ENCODE assay signal across 8 cellular contexts in the genomic region with DNA sequence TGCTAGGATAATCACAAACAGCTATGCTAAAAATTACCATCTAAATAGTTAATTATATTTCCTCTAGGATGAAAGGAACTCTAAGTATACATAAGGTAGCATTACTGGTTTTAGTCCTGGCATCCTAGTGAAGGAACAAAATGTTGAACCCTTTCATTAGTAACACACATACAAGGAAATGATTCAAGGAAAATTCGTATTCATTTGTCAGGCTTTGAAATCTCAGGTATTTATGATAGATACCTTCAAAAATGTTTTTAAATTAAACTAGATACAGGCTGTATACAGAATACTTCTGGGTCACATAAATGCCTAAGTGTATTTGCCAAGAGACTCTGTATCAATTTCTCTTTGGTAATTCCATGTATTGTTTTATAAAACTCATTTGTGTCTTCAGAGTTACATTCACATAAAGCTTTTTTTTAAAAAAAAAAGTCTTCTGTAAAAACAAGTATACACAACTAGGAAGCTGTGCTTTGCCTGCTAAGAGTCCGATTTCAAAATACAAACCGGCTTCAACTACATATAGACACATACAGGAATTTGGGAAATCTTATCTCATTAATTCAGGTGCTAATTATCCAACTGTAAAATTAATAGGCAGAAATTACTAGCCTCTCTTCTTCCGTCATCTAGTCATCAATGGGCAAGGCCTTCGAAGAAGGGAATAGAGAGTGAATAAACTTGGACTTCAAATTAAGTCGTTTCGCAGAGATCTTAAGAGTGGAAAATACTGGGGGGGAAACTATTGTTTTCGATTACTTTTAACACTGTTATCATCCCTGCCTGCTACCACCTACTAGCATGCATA. TPM values are rescaled to one million over a fixed set of nuclear protein-coding genes. Genes with fewer than 3 reads are reported as not detected.
DNase-seq lines count a peak whose midpoint lies in the region; ATAC-seq, FAIRE-seq and TF ChIP-seq lines count a peak whose summit lies in the region.

No MANE protein-coding gene starts in this region.

- intact Hi-C loops in ovary (cut with DNase I): no loop called here

- no peak overlapping the region for H2BK120ac ChIP-seq in H1 (replicated peaks; ENCODE audit: low read depth, low read length)

- H3K56ac ChIP-seq in H1 (replicated peaks; ENCODE audit: insufficient read length, low read depth, low read length): no peak overlapping the region

- H2BK5ac ChIP-seq in H1 (ENCODE audit: low read depth, low read length): no peak overlapping the region

- no peaks in the 10 kb centered on the region for H3K9me2 ChIP-seq in MM.1S (replicated peaks; ENCODE audit: insufficient read depth, low read length)

- H4K91ac ChIP-seq in H1 (replicated peaks; ENCODE audit: insufficient read length, low read length): no peak overlapping the region

- WGBS in H1 (ENCODE audit: extremely low coverage in 1 of 2, insufficient coverage in 1 of 2, insufficient read length in 1 of 2, insufficient replicate concordance in 2 of 2, low coverage in 1 of 2, low lambda C conversion rate in 2 of 2, missing lambda C conversion rate in 1 of 2), 2 experiments: 31% methylated on average over 8 of the region's 8 CpGs; no CpG with 5 or more reads in 1 of the 2 experiments
- WGBS in ovary, 3 donors: 10 to 15% (median 13%) methylated on average over 8 of the region's 8 CpGs

- no peak overlapping the region for H4K5ac ChIP-seq in H1 (ENCODE audit: insufficient read length, low read depth, low read length)

- peak overlapping the region; percentile 96; the same call in 1 of the 2 replicates for H2AFZ ChIP-seq in MM.1S (ENCODE audit: low read length)
- H2AFZ ChIP-seq in H1 (ENCODE audit: low read length): 0 out of 2 replicates have a peak overlapping the region, but pooled peaks have one; percentile 24

- POLR2A ChIA-PET in H1 (lab: Charles Lee; ENCODE audit: partially characterized antibody): interaction anchor here (1.4 to 1.6 kb wide), 2 partner anchors 69 to 77 kb away, joined by 3 to 4 read pairs; no protein-coding TSS in a partner anchor

- H2BK15ac ChIP-seq in H1 (ENCODE audit: low read length): no peak overlapping the region

- no peak for TF ChIP-seq POLR2A in H1 (IDR thresholded peaks at IDR 0.05; ENCODE audit: control extremely low read depth in 1 of 2, low read depth in 2 of 2, low read length in 2 of 2)
- TF ChIP-seq POLR2A in ovary (IDR thresholded peaks at IDR 0.05): no peak

- DNase-seq in Caki2 (ENCODE audit: low read depth) (peak; percentile 19), MM.1S (no peak), H1 (ENCODE audit: low read depth in 1 of 2, low spot score in 2 of 2) (no peak), ovary (no peak), SKM-1 (lab: John Stamatoyannopoulos, UW; ENCODE audit: unreplicated experiment) (no peak), SIG-M5 (lab: John Stamatoyannopoulos, UW) (no peak), H4 (ENCODE audit: low spot score) (no peak)

- H2AK5ac ChIP-seq in H1 (ENCODE audit: low read depth, low read length): no peak overlapping the region

- H3K27me3 ChIP-seq in MM.1S (replicated peaks; ENCODE audit: insufficient read depth, low read length) (no peaks in the 10 kb centered on the region), H1 (replicated peaks in 1 of 4; ENCODE audit: control insufficient read depth in 3 of 4, extremely low read depth in 1 of 4, insufficient read depth in 3 of 4, low read length in 3 of 4) (no peaks in the 10 kb centered on the region), ovary (no peaks in the 10 kb centered on the region)

- CTCF ChIA-PET in H1 (lab: Charles Lee; ENCODE audit: partially characterized antibody): interaction anchor here (0.5 to 1.0 kb wide), 3 partner anchors 29 to 186 kb away, joined by 3 read pairs; no protein-coding TSS in a partner anchor

- no peak for TF ChIP-seq RAD21 in H1 (IDR thresholded peaks at IDR 0.05 in 1 of 2, conservative IDR thresholded peaks at IDR 0.05 in 1 of 2; ENCODE audit: low read depth in 2 of 2, low read length in 2 of 2)

- in situ Hi-C loops in Caki2 (cut with HindIII; ENCODE audit: low pct_unique_long_range_greater_than_20kb, low sequenced_read_pairs): loop anchor here (25.0 kb wide), 1 partner anchor 92 kb away; no protein-coding TSS in a partner anchor

- no peaks in the 10 kb centered on the region for H3F3A ChIP-seq in MM.1S (ENCODE audit: insufficient read depth, low read length)

- H3K4me1 ChIP-seq in MM.1S (ENCODE audit: low read length) (peaks cover 10% of the 10 kb centered on the region), H1 (replicated peaks in 1 of 4; ENCODE audit: control insufficient read depth in 3 of 4, insufficient read depth in 4 of 4, low read length in 3 of 4) (no peaks in the 10 kb centered on the region), ovary (ENCODE audit: insufficient read depth) (peaks cover 3% of the 10 kb centered on the region)

- no peak overlapping the region for H2BK12ac ChIP-seq in H1 (ENCODE audit: low read depth, low read length)

- no peak for ATAC-seq in GM18873 (IDR thresholded peaks at IDR 0.05; ENCODE audit: low FRiP score, unreplicated experiment)

- H3K23ac ChIP-seq in H1 (ENCODE audit: insufficient read length): no peak overlapping the region

- TF ChIP-seq EP300 in H1 (IDR thresholded peaks at IDR 0.05; ENCODE audit: borderline replicate concordance in 1 of 2, low read depth in 2 of 2, low read length in 2 of 2): no peak
- TF ChIP-seq EP300 in ovary (IDR thresholded peaks at IDR 0.05): no peak

- TF ChIP-seq CTCF in MM.1S (IDR thresholded peaks at IDR 0.05; ENCODE audit: low read length) (no peak), H1 (IDR thresholded peaks at IDR 0.05; ENCODE audit: control extremely low read depth in 1 of 3, insufficient read depth in 1 of 3, low read depth in 1 of 3, low read length in 3 of 3) (no peak), ovary (IDR thresholded peaks at IDR 0.05) (no peak)

- H3K18ac ChIP-seq in H1 (ENCODE audit: extremely low read depth, low read length): no peak overlapping the region

- H3K4me3 ChIP-seq in MM.1S (ENCODE audit: low read length): peak overlapping the region; percentile 84
- H3K4me3 ChIP-seq in H1 (ENCODE audit: extremely low read depth in 1 of 4, insufficient read depth in 2 of 4, low read depth in 3 of 4, low read length in 4 of 4): peak overlapping the region; percentile 85 to 97 (median 92)
- peak overlapping the region; percentile 99 for H3K4me3 ChIP-seq in ovary

- no peak overlapping the region for H3K14ac ChIP-seq in H1 (ENCODE audit: insufficient read length)

- FAIRE-seq in H1 (lab: Jason Lieb, UNC): no peak

- peaks cover 63% of the 10 kb centered on the region for H3K79me2 ChIP-seq in MM.1S (ENCODE audit: low read length)
- peaks cover 0 to 55% of the 10 kb centered on the region in 2 experiments for H3K79me2 ChIP-seq in H1 (ENCODE audit: control insufficient read depth in 1 of 2, insufficient read depth in 2 of 2, low read length in 2 of 2)

- H3K79me1 ChIP-seq in H1 (ENCODE audit: low read depth, low read length): no peaks in the 10 kb centered on the region; the same call in 1 of the 2 replicates

- peaks cover 2% of the 10 kb centered on the region for H3K23me2 ChIP-seq in H1 (ENCODE audit: low read depth, low read length)

- H4K20me1 ChIP-seq in MM.1S (ENCODE audit: insufficient read depth, low read length) (no peaks in the 10 kb centered on the region), H1 (replicated peaks in 1 of 2; ENCODE audit: control insufficient read depth in 1 of 2, insufficient read depth in 2 of 2, low read length in 2 of 2) (no peaks in the 10 kb centered on the region)

- H3K9ac ChIP-seq in MM.1S (ENCODE audit: low read length) (peak overlapping the region; percentile 78), H1 (replicated peaks in 1 of 4; ENCODE audit: extremely low read depth in 1 of 4, low read depth in 3 of 4, low read length in 3 of 4) (peak overlapping the region in 2 of 4 experiments; percentile 67 to 94; a peak in 4 of 7 replicates)

- no peaks in the 10 kb centered on the region for H3K9me3 ChIP-seq in MM.1S (replicated peaks; ENCODE audit: insufficient read depth, low read length)
- no peaks in the 10 kb centered on the region for H3K9me3 ChIP-seq in H1 (ENCODE audit: insufficient read depth in 2 of 2, low read depth in 1 of 2, low read length in 1 of 2)
- no peaks in the 10 kb centered on the region for H3K9me3 ChIP-seq in ovary

- no peak overlapping the region for H2BK20ac ChIP-seq in H1 (ENCODE audit: low read length)

- no peaks in the 10 kb centered on the region for H3K36me3 ChIP-seq in MM.1S (replicated peaks; ENCODE audit: insufficient read depth, low read length)
- H3K36me3 ChIP-seq in H1 (ENCODE audit: control insufficient read depth in 2 of 4, insufficient read depth in 4 of 4, low read length in 3 of 4): no peaks in the 10 kb centered on the region
- no peaks in the 10 kb centered on the region for H3K36me3 ChIP-seq in ovary

- H3K27ac ChIP-seq in MM.1S (ENCODE audit: low read length) (peak overlapping the region; percentile 28; the same call in 1 of the 2 replicates), H1 (ENCODE audit: low read depth, low read length) (no peak overlapping the region; the same call in 1 of the 2 replicates), ovary (no peak overlapping the region)

- H4K8ac ChIP-seq in H1 (ENCODE audit: extremely low read depth, insufficient read depth, low read length): no peak overlapping the region

- H3K4me2 ChIP-seq in MM.1S (ENCODE audit: low read depth, low read length) (peak overlapping the region; percentile 78), H1 (ENCODE audit: insufficient read depth in 1 of 2, low read depth in 2 of 2, low read length in 2 of 2) (peak overlapping the region; percentile 65 to 68)

- H3K4ac ChIP-seq in H1 (replicated peaks; ENCODE audit: insufficient read length, low read depth, low read length): no peak overlapping the region

TF ChIP-seq in H1, 55 proteins besides CTCF, POLR2A, EP300 and RAD21 (continues in another document):
- TF ChIP-seq MAFK (IDR thresholded peaks at IDR 0.05; ENCODE audit: low read depth, low read length) (no peak), ASH2L (IDR thresholded peaks at IDR 0.05; ENCODE audit: low read length) (no peak), FOSL1 (IDR thresholded peaks at IDR 0.05; ENCODE audit: insufficient read depth, low read depth, low read length) (no peak), RXRA (IDR thresholded peaks at IDR 0.05; ENCODE audit: insufficient read depth, low read depth, low read length) (no peak), EZH2 (IDR thresholded peaks at IDR 0.05; ENCODE audit: low read depth, low read length, severe bottlenecking) (no peak)

RNA-seq across cellular contexts. Expression of gene SECISBP2L, which starts 1.3 kb away (rescaled TPM):
- total RNA-seq in Caki2 (2014; rRNA removed; shearing (Covaris generic); ENCODE audit: low replicate concordance): 4.3 and 51.0 TPM in 2 replicates
- 22.8 and 25.7 TPM in 2 replicates for total RNA-seq in H1 (2021; fragmentation: NEBNext Ultra II Directional; extraction: Animal tissue kit (Norgen Biotek cat#: 25700))
- polyA plus RNA-seq in H1 (2011; rRNA removed) (7.6 and 9.5 TPM in 2 replicates), ovary (10 to 100 TPM; 13.1 to 26.8 TPM)
- 6.1 TPM for polyA plus RNA-seq in H1 (2011; cell fraction: cytosol; rRNA removed)
- 16.7 TPM for polyA plus RNA-seq in H1 (2011; cell fraction: nucleus; rRNA removed)
- polyA plus RNA-seq in H1 (2012, experiment 1 of 2): 5.4 to 10.6 TPM (median 6.8 TPM) in 4 replicates
- 0.49 TPM for polyA plus RNA-seq in H1 (2012, experiment 2 of 2)
- polyA plus RNA-seq in H1 (2013, experiment 1 of 2): 9.9 TPM
- polyA plus RNA-seq in H1 (2013, experiment 2 of 2): 10.1 TPM
- polyA minus RNA-seq in H1 (2011; rRNA and poly(A)+ RNA removed): 39.8 and 64.3 TPM in 2 replicates
- 20.4 TPM for polyA minus RNA-seq in H1 (2011; cell fraction: cytosol; rRNA and poly(A)+ RNA removed)
- polyA minus RNA-seq in H1 (2011; cell fraction: nucleus; rRNA and poly(A)+ RNA removed): 62.1 TPM
- total RNA-seq in ovary: 10 to 100 TPM; 28.7 to 47.0 (median 40.7) TPM
- 15.3 and 16.0 TPM in 2 replicates for total RNA-seq in H4 (2014; rRNA removed; shearing (Covaris generic))
